In genomic region chr1:208420021-208420420, GRCh38 we compare ENCODE assay signal across 22 cellular contexts.
DNase-seq lines count a peak whose midpoint lies in the region; ATAC-seq and TF ChIP-seq lines count a peak whose summit lies in the region.
"Had no signal": no experiment of that assay in that cellular context is flagged by ENCODE, and none has a peak within 500 bp of the region (broad histone marks: within the 10 kb centered on the region; RNA-seq: fewer than 3 reads in every experiment).

No MANE protein-coding gene starts in this region.

- H3K79me2 ChIP-seq in GM23338 (replicated peaks; ENCODE audit: insufficient read depth): no peaks in the 10 kb centered on the region

- H3K27ac Mint-ChIP-seq in GM23338 (no peak overlapping the region), WTC11 (no peak overlapping the region), endodermal cell (no peak overlapping the region), nephron progenitor cell (peak overlapping the region; percentile 10)
- H3K27ac Mint-ChIP-seq: CD4-positive, alpha-beta memory T cell had no signal

- H4K20me1 ChIP-seq in GM23338 (replicated peaks; ENCODE audit: insufficient read depth): no peaks in the 10 kb centered on the region

- H3K27ac ChIP-seq in GM23338 (ENCODE audit: low read depth) (no peak overlapping the region), endodermal cell (ENCODE audit: low read depth, low read length) (no peak overlapping the region)
- H3K27ac ChIP-seq: A549 had no signal

- H3K36me3 ChIP-seq in GM23338 (ENCODE audit: insufficient read depth): no peaks in the 10 kb centered on the region
- no peaks in the 10 kb centered on the region for H3K36me3 ChIP-seq in endodermal cell (ENCODE audit: control insufficient read depth, insufficient read depth, low read length)

- ATAC-seq in GM23338 (peak; percentile 68), WTC11 (peak; percentile 62), HG03196 (IDR thresholded peaks at IDR 0.05; ENCODE audit: unreplicated experiment) (no peak), GM21717 (IDR thresholded peaks at IDR 0.05; ENCODE audit: unreplicated experiment) (no peak)
- ATAC-seq: A549, HCT116 had no signal

- H3K4me3 ChIP-seq in GM23338 (no peak overlapping the region), endodermal cell (ENCODE audit: low read length) (no peak overlapping the region)
- H3K4me3 ChIP-seq: A549 had no signal

- CTCF ChIA-PET in WTC11 (lab: Charles Lee): interaction anchor here (0.6 to 1.8 kb wide), 7 partner anchors 14 to 787 kb away, joined by 3 to 5 read pairs (median 4); no protein-coding TSS in a partner anchor

- H3K27me3 ChIP-seq in GM23338 (ENCODE audit: insufficient read depth) (no peaks in the 10 kb centered on the region), endodermal cell (ENCODE audit: control insufficient read depth, insufficient read depth, low read length, poor library complexity, severe bottlenecking) (no peaks in the 10 kb centered on the region)

- DNase-seq in GM23338 (ENCODE audit: low spot score): peak; percentile 38
- DNase-seq in WTC11 (ENCODE audit: low spot score): no peak
- no peak for DNase-seq in endodermal cell
- DNase-seq in nephron progenitor cell: no peak
- no peak for DNase-seq in inferior parietal cortex (ENCODE audit: extremely low spot score)
- DNase-seq in NCI-H2196 treated with DMSO at 0.1 percent for 48 hours (lab: John Stamatoyannopoulos, UW; ENCODE audit: unreplicated experiment): no peak
- DNase-seq: 8988T; ACHN; AML-193; C1 segment of cervical spinal cord; Calu3; CD4-positive, alpha-beta memory T cell; COR-L47; DMS53; DMS79 treated with DMSO at 0.1 percent for 48 hours; GF-D8; GOT3; H7 had no signal

- POLR2A ChIA-PET in WTC11 (lab: Charles Lee): no interaction called here

- TF ChIP-seq CTCF in GM23338 (conservative IDR thresholded peaks at IDR 0.05; ENCODE audit: low read depth in 2 of 2) (peak; percentile 48 to 58), WTC11 (IDR thresholded peaks at IDR 0.05) (no peak), endodermal cell (conservative IDR thresholded peaks at IDR 0.05) (peak; percentile 47), nephron progenitor cell (IDR thresholded peaks at IDR 0.05) (no peak)

- H3K9me3 ChIP-seq in endodermal cell (ENCODE audit: control insufficient read depth, low read length): peaks cover 4% of the 10 kb centered on the region
- H3K9me3 ChIP-seq: A549 had no signal

- H3K9me3 Mint-ChIP-seq in GM23338 (no peaks in the 10 kb centered on the region), WTC11 (no peaks in the 10 kb centered on the region), endodermal cell (no peaks in the 10 kb centered on the region), nephron progenitor cell (peaks cover 5% of the 10 kb centered on the region)
- H3K9me3 Mint-ChIP-seq: CD4-positive, alpha-beta memory T cell had no signal

- no peak overlapping the region for H3K4me2 ChIP-seq in GM23338
- H3K4me2 ChIP-seq: A549 had no signal

- peak overlapping the region; percentile 72; the same call in 1 of the 2 replicates for H2AFZ ChIP-seq in GM23338

- H3K4me1 Mint-ChIP-seq in GM23338 (peaks cover 7% of the 10 kb centered on the region), WTC11 (peaks cover 7% of the 10 kb centered on the region), endodermal cell (peaks cover 14% of the 10 kb centered on the region), nephron progenitor cell (peaks cover 28% of the 10 kb centered on the region)
- H3K4me1 Mint-ChIP-seq: CD4-positive, alpha-beta memory T cell had no signal

- peaks cover 3% of the 10 kb centered on the region for H3K27me3 Mint-ChIP-seq in GM23338 (ENCODE audit: insufficient read depth, low read depth, poor library complexity)
- H3K27me3 Mint-ChIP-seq in WTC11 (ENCODE audit: low read depth): no peaks in the 10 kb centered on the region; the same call in 1 of the 2 replicates
- no peaks in the 10 kb centered on the region for H3K27me3 Mint-ChIP-seq in endodermal cell (ENCODE audit: insufficient read depth)
- peaks cover 2% of the 10 kb centered on the region for H3K27me3 Mint-ChIP-seq in nephron progenitor cell (ENCODE audit: low read depth, poor library complexity)

- no peaks in the 10 kb centered on the region for H3F3A ChIP-seq in GM23338 (replicated peaks; ENCODE audit: low read depth)

- 69 to 92% methylated on average over 1 to 2 of the region's 2 CpGs for WGBS in endodermal cell (ENCODE audit: insufficient coverage in 1 of 2, insufficient read length in 1 of 2), 2 experiments

- H3K36me3 Mint-ChIP-seq in GM23338 (ENCODE audit: low read depth): no peaks in the 10 kb centered on the region
- no peaks in the 10 kb centered on the region for H3K36me3 Mint-ChIP-seq in WTC11
- no peaks in the 10 kb centered on the region for H3K36me3 Mint-ChIP-seq in endodermal cell (ENCODE audit: low read depth)
- H3K36me3 Mint-ChIP-seq in nephron progenitor cell (ENCODE audit: low read depth): no peaks in the 10 kb centered on the region
- H3K36me3 Mint-ChIP-seq: CD4-positive, alpha-beta memory T cell had no signal

- H3K9ac ChIP-seq in endodermal cell (ENCODE audit: extremely low read depth, low read length, poor library complexity, severe bottlenecking): no peak overlapping the region

- H3K4me1 ChIP-seq in GM23338 (ENCODE audit: insufficient read depth) (no peaks in the 10 kb centered on the region; the same call in 1 of the 2 replicates), endodermal cell (ENCODE audit: control insufficient read depth, insufficient read depth, low read length) (no peaks in the 10 kb centered on the region)
- H3K4me1 ChIP-seq: A549 had no signal

- H3K4me3 Mint-ChIP-seq in GM23338 (no peak overlapping the region), WTC11 (no peak overlapping the region), endodermal cell (no peak overlapping the region), nephron progenitor cell (no peak overlapping the region)
- H3K4me3 Mint-ChIP-seq: CD4-positive, alpha-beta memory T cell had no signal

- H3K9me2 ChIP-seq in GM23338 (ENCODE audit: insufficient read depth): 0 out of 2 replicates have a peak, but pooled peaks cover 3% of the 10 kb centered on the region

TF ChIP-seq in GM23338, 12 proteins besides CTCF, POLR2A, EP300 and RAD21 (continues in another document):
- TF ChIP-seq STAT1 (IDR thresholded peaks at IDR 0.05; ENCODE audit: unreplicated experiment): no peak

TF ChIP-seq in WTC11, 78 proteins besides CTCF, POLR2A, EP300 and RAD21 (continues in another document):
- no peak for TF ChIP-seq FOXK1 (CRISPR knock-in tag; IDR thresholded peaks at IDR 0.05)
- no peak for TF ChIP-seq SMAD3 (CRISPR knock-in tag; IDR thresholded peaks at IDR 0.05; ENCODE audit: borderline replicate concordance)
- TF ChIP-seq CBFB (CRISPR knock-in tag; IDR thresholded peaks at IDR 0.05; ENCODE audit: low read depth): no peak
- no peak for TF ChIP-seq PRDM15 (CRISPR knock-in tag; IDR thresholded peaks at IDR 0.05)
- TF ChIP-seq, protein P1, sequence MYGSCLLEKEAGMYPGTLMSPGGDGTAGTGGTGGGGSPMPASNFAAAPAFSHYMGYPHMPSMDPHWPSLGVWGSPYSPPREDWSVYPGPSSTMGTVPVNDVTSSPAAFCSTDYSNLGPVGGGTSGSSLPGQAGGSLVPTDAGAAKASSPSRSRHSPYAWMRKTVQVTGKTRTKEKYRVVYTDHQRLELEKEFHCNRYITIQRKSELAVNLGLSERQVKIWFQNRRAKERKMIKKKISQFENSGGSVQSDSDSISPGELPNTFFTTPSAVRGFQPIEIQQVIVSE (CRISPR knock-in tag; IDR thresholded peaks at IDR 0.05; ENCODE audit: borderline replicate concordance): no peak
- no peak for TF ChIP-seq E2F5 (CRISPR knock-in tag; IDR thresholded peaks at IDR 0.05)
- no peak for TF ChIP-seq ERG (CRISPR knock-in tag; IDR thresholded peaks at IDR 0.05)
- no peak for TF ChIP-seq CREB1 (CRISPR knock-in tag; IDR thresholded peaks at IDR 0.05)

Comparison
In these comparisons a context has a peak if more than half of its experiments do, and no peak if none do; other contexts are left out.
1. ATAC-seq: peak in GM23338 (single experiment) and WTC11 (single experiment); none in HG03196 (single experiment) and GM21717 (single experiment).
2. CTCF ChIP-seq: peak in GM23338 (2 of 2) and endodermal cell (single experiment); none in WTC11 (single experiment) and nephron progenitor cell (single experiment).